ENCODE assay signal across 15 cellular contexts in the genomic region with DNA sequence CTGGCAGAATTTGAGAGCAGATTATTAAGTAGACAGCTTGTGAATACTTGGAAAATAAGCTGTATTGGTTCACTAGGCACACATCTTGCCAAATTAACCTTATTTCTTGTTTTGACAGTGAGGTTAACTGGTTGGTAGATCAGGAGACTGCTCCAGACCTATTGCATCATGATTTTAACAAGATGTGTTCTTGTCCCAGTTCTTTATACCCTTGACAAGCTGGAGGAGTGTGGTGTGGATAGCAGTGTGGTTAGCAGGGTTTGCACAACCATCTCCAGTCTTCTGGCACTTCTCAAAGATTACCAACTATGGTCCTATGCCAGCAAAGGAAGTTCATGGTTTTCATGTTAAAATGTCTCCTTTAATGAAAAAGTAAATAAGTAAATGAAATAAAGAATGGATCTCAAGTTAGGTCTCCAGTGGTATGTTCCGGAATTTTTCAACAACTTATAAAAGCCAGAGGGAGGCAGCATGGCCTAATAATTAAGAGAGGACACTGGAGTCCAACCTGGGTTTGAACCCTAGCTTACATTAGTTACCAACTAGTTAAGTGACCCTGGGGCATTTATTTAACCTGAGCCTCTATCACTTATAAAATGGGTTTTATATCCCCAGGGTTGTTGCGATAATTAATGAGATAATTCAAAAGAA. TPM values are rescaled to one million over a fixed set of nuclear protein-coding genes. Genes with fewer than 3 reads are reported as not detected.
DNase-seq lines count a peak whose midpoint lies in the region; ATAC-seq, FAIRE-seq and TF ChIP-seq lines count a peak whose summit lies in the region.
"Had no signal": no experiment of that assay in that cellular context is flagged by ENCODE, and none has a peak within 500 bp of the region (broad histone marks: within the 10 kb centered on the region; RNA-seq: fewer than 3 reads in every experiment).

No MANE protein-coding gene starts in this region.

- peaks cover 33% of the 10 kb centered on the region for H3K27me3 Mint-ChIP-seq in astrocyte (ENCODE audit: low read depth, unreplicated experiment)
- peaks cover 5 to 40% (median 22%) of the 10 kb centered on the region in 5 donors for H3K27me3 Mint-ChIP-seq in naive thymus-derived CD4-positive, alpha-beta T cell

- POLR2A ChIA-PET in naive thymus-derived CD4-positive, alpha-beta T cell (lab: Charles Lee) = no interaction called here

- H4K20me1 ChIP-seq in astrocyte (ENCODE audit: insufficient read depth, low read length) = no peaks in the 10 kb centered on the region

- no peak overlapping the region for H3K9ac ChIP-seq in astrocyte (ENCODE audit: low read length)

- peak; percentile 71 for ATAC-seq in Right ventricle myocardium superior (ENCODE audit: poor library complexity)
- no peak for ATAC-seq in HG03378 (IDR thresholded peaks at IDR 0.05; ENCODE audit: unreplicated experiment)
- ATAC-seq in HG02973 (IDR thresholded peaks at IDR 0.05; ENCODE audit: unreplicated experiment) = no peak
- ATAC-seq in naive thymus-derived CD4-positive, alpha-beta T cell = no peak
- ATAC-seq: activated CD4-positive, CD25-positive, alpha-beta regulatory T cell treated with anti-CD3 and anti-CD28 coated beads, Interleukin-2, amount 50 U/mL, for 24 hours had no signal

- H3K4me3 ChIP-seq in astrocyte (ENCODE audit: insufficient read depth, low read depth, low read length) = no peak overlapping the region
- no peak overlapping the region for H3K4me3 ChIP-seq in naive thymus-derived CD4-positive, alpha-beta T cell (ENCODE audit: low read length)

- no peaks in the 10 kb centered on the region for H3K4me1 ChIP-seq in astrocyte (ENCODE audit: insufficient read depth, low read length)
- H3K4me1 ChIP-seq in naive thymus-derived CD4-positive, alpha-beta T cell (ENCODE audit: control insufficient read depth in 2 of 2, insufficient read depth in 2 of 2, low read length in 2 of 2) = no peaks in the 10 kb centered on the region

- TF ChIP-seq CTCF in astrocyte (IDR thresholded peaks at IDR 0.05; ENCODE audit: insufficient read depth, low read depth, low read length) = no peak

- peaks cover 12% of the 10 kb centered on the region for H3K27me3 ChIP-seq in astrocyte (ENCODE audit: insufficient read depth, low read length)
- no peaks in the 10 kb centered on the region for H3K27me3 ChIP-seq in naive thymus-derived CD4-positive, alpha-beta T cell (ENCODE audit: control insufficient read depth in 2 of 2, insufficient read depth in 2 of 2, low read length in 2 of 2)

- no peak overlapping the region for H3K4me2 ChIP-seq in astrocyte (ENCODE audit: low read length)

- no peak overlapping the region for H3K4me3 Mint-ChIP-seq in astrocyte (ENCODE audit: unreplicated experiment)
- no peak overlapping the region for H3K4me3 Mint-ChIP-seq in naive thymus-derived CD4-positive, alpha-beta T cell
- H3K4me3 Mint-ChIP-seq: CD4-positive, alpha-beta T cell had no signal

- no peaks in the 10 kb centered on the region for H3K36me3 ChIP-seq in astrocyte (ENCODE audit: insufficient read depth, low read length)
- no peaks in the 10 kb centered on the region for H3K36me3 ChIP-seq in naive thymus-derived CD4-positive, alpha-beta T cell (ENCODE audit: control insufficient read depth in 2 of 3, insufficient read depth in 3 of 3, low read length in 3 of 3)

- H3K9me3 Mint-ChIP-seq in astrocyte (ENCODE audit: unreplicated experiment) = no peaks in the 10 kb centered on the region
- H3K9me3 Mint-ChIP-seq in naive thymus-derived CD4-positive, alpha-beta T cell = peaks cover 0 to 2% (median 0%) of the 10 kb centered on the region in 11 donors
- H3K9me3 Mint-ChIP-seq: CD4-positive, alpha-beta T cell had no signal

- no peak overlapping the region for H3K27ac Mint-ChIP-seq in astrocyte (ENCODE audit: unreplicated experiment)
- H3K27ac Mint-ChIP-seq in naive thymus-derived CD4-positive, alpha-beta T cell = no peak overlapping the region
- H3K27ac Mint-ChIP-seq: CD4-positive, alpha-beta T cell had no signal

- H3K4me1 Mint-ChIP-seq in astrocyte (ENCODE audit: low read depth, unreplicated experiment) = no peaks in the 10 kb centered on the region
- peaks cover 0 to 5% (median 0%) of the 10 kb centered on the region in 7 donors for H3K4me1 Mint-ChIP-seq in naive thymus-derived CD4-positive, alpha-beta T cell

- H3K9me3 ChIP-seq in astrocyte (ENCODE audit: insufficient read depth, low read depth, low read length) = no peaks in the 10 kb centered on the region
- no peaks in the 10 kb centered on the region for H3K9me3 ChIP-seq in naive thymus-derived CD4-positive, alpha-beta T cell (ENCODE audit: control insufficient read depth in 2 of 3, low read length in 3 of 3)

- peaks cover 2% of the 10 kb centered on the region for H3K36me3 Mint-ChIP-seq in astrocyte (ENCODE audit: low read depth, unreplicated experiment)
- no peaks in the 10 kb centered on the region for H3K36me3 Mint-ChIP-seq in naive thymus-derived CD4-positive, alpha-beta T cell

- no peak overlapping the region for H3K27ac ChIP-seq in astrocyte (ENCODE audit: low read depth, low read length)
- H3K27ac ChIP-seq in naive thymus-derived CD4-positive, alpha-beta T cell (ENCODE audit: low read depth, low read length) = no peak overlapping the region

- intact Hi-C loops in Right ventricle myocardium superior (cut with DNase I) (loop anchor here (10.0 kb wide), 2 partner anchors 545 to 575 kb away; no protein-coding TSS in a partner anchor), cardiac septum (cut with DNase I) (loop anchor here (5.0 kb wide), 1 partner anchor 548 kb away; no protein-coding TSS in a partner anchor)
- intact Hi-C loops in naive thymus-derived CD4-positive, alpha-beta T cell (cut with micrococcal nuclease) = no loop called here

- CTCF ChIA-PET in naive thymus-derived CD4-positive, alpha-beta T cell (lab: Charles Lee) = no interaction called here

- no peak for FAIRE-seq in astrocyte (lab: Jason Lieb, UNC)
- FAIRE-seq: GM18507 had no signal

- H2AFZ ChIP-seq in astrocyte (ENCODE audit: low read depth, low read length) = no peak overlapping the region

- no peaks in the 10 kb centered on the region for H3K79me2 ChIP-seq in astrocyte (ENCODE audit: insufficient read depth, low read length)

- DNase-seq in Right ventricle myocardium superior = no peak
- no peak for DNase-seq in cardiac septum (ENCODE audit: low spot score)
- DNase-seq in astrocyte (ENCODE audit: low read depth) = peak; percentile 6
- peak; percentile 37 for DNase-seq in hepatic stellate cell (ENCODE audit: low spot score)
- no peak for DNase-seq in naive thymus-derived CD4-positive, alpha-beta T cell
- DNase-seq in SHP77 (lab: John Stamatoyannopoulos, UW) = no peak
- DNase-seq: activated effector memory CD4-positive, alpha-beta T cell treated with Interleukin-2 at 50 U/mL for 16 hours; CD4-positive, alpha-beta T cell; effector CD8-positive, alpha-beta T cell; H7; NCI-H1092 had no signal

RNA-seq across cellular contexts. Expression of a gene that starts 34.1 kb away (rescaled TPM):
- total RNA-seq in Right ventricle myocardium superior = 5.8 TPM
- 7.6 TPM for total RNA-seq in cardiac septum
- total RNA-seq in astrocyte = 13.1 and 15.4 TPM in 2 replicates
- total RNA-seq in naive thymus-derived CD4-positive, alpha-beta T cell = 10 to 100 TPM; 12.7 to 27.0 (median 18.7) TPM
- polyA plus RNA-seq in naive thymus-derived CD4-positive, alpha-beta T cell = 10 to 100 TPM; 11.6 to 20.7 TPM

RNA-seq across cellular contexts. Expression of a gene that starts 50.6 kb away (rescaled TPM):
- 28.4 TPM for total RNA-seq in Right ventricle myocardium superior
- total RNA-seq in cardiac septum = 13.7 TPM
- total RNA-seq in astrocyte = 7.3 and 12.6 TPM in 2 replicates
- 1 to 10 TPM in 2 of 5 experiments, under 1 TPM in 1, not detected in 2; 0.94 to 5.6 (median 2.3) TPM for total RNA-seq in naive thymus-derived CD4-positive, alpha-beta T cell
- polyA plus RNA-seq in naive thymus-derived CD4-positive, alpha-beta T cell = not detected

Comparison
In these comparisons a context has a peak if more than half of its experiments do, and no peak if none do; other contexts are left out.
1. DNase-seq: peak in astrocyte (single experiment) and hepatic stellate cell (single experiment); none in Right ventricle myocardium superior (single experiment), cardiac septum (single experiment), naive thymus-derived CD4-positive, alpha-beta T cell (0 of 9) and SHP77 (0 of 2).
2. intact Hi-C loops: an anchor here in Right ventricle myocardium superior (10.0 kb wide) and cardiac septum (5.0 kb wide); none called in naive thymus-derived CD4-positive, alpha-beta T cell.